9 cellular contexts compared by ENCODE assay signal in genomic region chr1:207672525-207673130, GRCh38. TPM values are rescaled to one million over a fixed set of nuclear protein-coding genes. Genes with fewer than 3 reads are reported as not detected.
DNase-seq lines count a peak whose midpoint lies in the region; ATAC-seq and TF ChIP-seq lines count a peak whose summit lies in the region.
"Had no signal": no experiment of that assay in that cellular context is flagged by ENCODE, and none has a peak within 500 bp of the region (broad histone marks: within the 10 kb centered on the region; RNA-seq: fewer than 3 reads in every experiment).

No MANE protein-coding gene starts in this region.

- DNase-seq in Caco-2, result peak in 1 of 2 experiments; percentile 43
- peak; percentile 8 for DNase-seq in HS-27A (ENCODE audit: low read depth)
- peak; percentile 87 for DNase-seq in NT2/D1 (ENCODE audit: low read depth, low spot score)
- DNase-seq in endodermal cell, result peak; percentile 78
- DNase-seq in osteoblast (ENCODE audit: insufficient read length, low spot score, missing footprints), result no peak
- no peak for DNase-seq in ovary
- no peak for DNase-seq in activated CD4-positive, alpha-beta memory T cell treated with anti-CD3 and anti-CD28 coated beads for 36 hours

- H3K9ac ChIP-seq in NT2/D1 (ENCODE audit: insufficient read length, low read depth) (no peak overlapping the region), endodermal cell (ENCODE audit: extremely low read depth, low read length, poor library complexity, severe bottlenecking) (no peak overlapping the region)

- TF ChIP-seq EP300 in ovary (IDR thresholded peaks at IDR 0.05), result no peak

- CTCF ChIA-PET in Caco-2 (lab: Charles Lee), result interaction anchor here (1.0 to 1.8 kb wide), 2 partner anchors 52 to 93 kb away, joined by 7 to 14 read pairs; no protein-coding TSS in a partner anchor
- CTCF ChIA-PET in activated CD4-positive, alpha-beta memory T cell treated with anti-CD3 and anti-CD28 coated beads for 36 hours (lab: Charles Lee), result interaction anchor here (0.6 kb wide), 1 partner anchor 122 kb away, joined by 3 read pairs; no protein-coding TSS in a partner anchor

- no peak overlapping the region for H3K4me3 Mint-ChIP-seq in Caco-2 (ENCODE audit: unreplicated experiment)
- no peak overlapping the region for H3K4me3 Mint-ChIP-seq in endodermal cell
- H3K4me3 Mint-ChIP-seq in activated CD4-positive, alpha-beta memory T cell treated with anti-CD3 and anti-CD28 coated beads for 36 hours, result no peak overlapping the region

- H3K27me3 ChIP-seq in Caco-2 (replicated peaks; ENCODE audit: control insufficient read depth, insufficient read depth, low read length) (no peaks in the 10 kb centered on the region), NT2/D1 (ENCODE audit: insufficient read depth, insufficient read length) (no peaks in the 10 kb centered on the region), endodermal cell (ENCODE audit: control insufficient read depth, insufficient read depth, low read length, poor library complexity, severe bottlenecking) (peaks cover 31% of the 10 kb centered on the region), osteoblast (ENCODE audit: insufficient read depth, low read length) (peaks cover 29% of the 10 kb centered on the region), ovary (no peaks in the 10 kb centered on the region)

- no peak for TF ChIP-seq POLR2A in ovary (IDR thresholded peaks at IDR 0.05)

- POLR2A ChIA-PET in Caco-2 (lab: Charles Lee), result no interaction called here
- POLR2A ChIA-PET in activated CD4-positive, alpha-beta memory T cell treated with anti-CD3 and anti-CD28 coated beads for 36 hours (lab: Charles Lee), result no interaction called here

- 24 to 33% methylated on average over 3 to 4 of the region's 5 CpGs for WGBS in endodermal cell (ENCODE audit: insufficient coverage in 1 of 2, insufficient read length in 1 of 2), 2 experiments
- 24 to 28% (median 25%) methylated on average over 5 of the region's 5 CpGs for WGBS in ovary, 3 donors

- H3K36me3 ChIP-seq in Caco-2 (ENCODE audit: control insufficient read depth, insufficient read depth, low read length) (no peaks in the 10 kb centered on the region), NT2/D1 (ENCODE audit: insufficient read depth, insufficient read length, low read length) (no peaks in the 10 kb centered on the region), endodermal cell (ENCODE audit: control insufficient read depth, insufficient read depth, low read length) (no peaks in the 10 kb centered on the region), osteoblast (ENCODE audit: insufficient read depth, low read length) (no peaks in the 10 kb centered on the region), ovary (no peaks in the 10 kb centered on the region)

- no peak overlapping the region for H3K4me2 ChIP-seq in osteoblast (ENCODE audit: insufficient read depth, low read length)

- H3K27ac Mint-ChIP-seq in Caco-2 (ENCODE audit: unreplicated experiment) (no peak overlapping the region), endodermal cell (no peak overlapping the region)
- no peak overlapping the region for H3K27ac Mint-ChIP-seq in activated CD4-positive, alpha-beta memory T cell treated with anti-CD3 and anti-CD28 coated beads for 36 hours

- H3K9me3 Mint-ChIP-seq in Caco-2 (ENCODE audit: unreplicated experiment), result no peaks in the 10 kb centered on the region
- H3K9me3 Mint-ChIP-seq in endodermal cell, result peaks cover 16% of the 10 kb centered on the region
- H3K9me3 Mint-ChIP-seq in activated CD4-positive, alpha-beta memory T cell treated with anti-CD3 and anti-CD28 coated beads for 36 hours, result no peaks in the 10 kb centered on the region

- H3K4me1 Mint-ChIP-seq in Caco-2 (ENCODE audit: low read depth, unreplicated experiment) (no peaks in the 10 kb centered on the region), endodermal cell (peaks cover 4% of the 10 kb centered on the region)
- H3K4me1 Mint-ChIP-seq in activated CD4-positive, alpha-beta memory T cell treated with anti-CD3 and anti-CD28 coated beads for 36 hours (ENCODE audit: low read depth), result peaks cover 2% of the 10 kb centered on the region

- H2AFZ ChIP-seq in osteoblast (ENCODE audit: low read length), result no peak overlapping the region

- ATAC-seq in GM21717 (IDR thresholded peaks at IDR 0.05; ENCODE audit: unreplicated experiment), result no peak

- H3K4me3 ChIP-seq in Caco-2 (ENCODE audit: low read depth, low read length), result no peak overlapping the region
- no peak overlapping the region for H3K4me3 ChIP-seq in NT2/D1 (ENCODE audit: insufficient read length, low read depth)
- no peak overlapping the region for H3K4me3 ChIP-seq in endodermal cell (ENCODE audit: low read length)
- H3K4me3 ChIP-seq in osteoblast (ENCODE audit: insufficient read depth, low read length), result no peak overlapping the region
- no peak overlapping the region for H3K4me3 ChIP-seq in ovary

- H3K27me3 Mint-ChIP-seq in Caco-2 (ENCODE audit: insufficient read depth, unreplicated experiment) (no peaks in the 10 kb centered on the region), endodermal cell (ENCODE audit: insufficient read depth) (peaks cover 28% of the 10 kb centered on the region)
- peaks cover 49% of the 10 kb centered on the region for H3K27me3 Mint-ChIP-seq in activated CD4-positive, alpha-beta memory T cell treated with anti-CD3 and anti-CD28 coated beads for 36 hours

- H3K4me1 ChIP-seq in Caco-2 (no peaks in the 10 kb centered on the region), NT2/D1 (ENCODE audit: insufficient read depth, insufficient read length) (no peaks in the 10 kb centered on the region), endodermal cell (ENCODE audit: control insufficient read depth, insufficient read depth, low read length) (no peaks in the 10 kb centered on the region), osteoblast (ENCODE audit: insufficient read depth, low read length) (no peaks in the 10 kb centered on the region), ovary (ENCODE audit: insufficient read depth) (peaks cover 3% of the 10 kb centered on the region)

- TF ChIP-seq CTCF in Caco-2 (IDR thresholded peaks at IDR 0.05; ENCODE audit: insufficient read depth in 1 of 2, low read depth in 1 of 2, low read length in 1 of 2, severe bottlenecking in 1 of 2, unreplicated experiment in 1 of 2) (peak; percentile 43 to 62), endodermal cell (conservative IDR thresholded peaks at IDR 0.05) (peak; percentile 89), osteoblast (IDR thresholded peaks at IDR 0.05; ENCODE audit: extremely low read depth, low read depth, low read length) (peak; percentile 49), ovary (IDR thresholded peaks at IDR 0.05) (no peak)

- H3K36me3 Mint-ChIP-seq in Caco-2 (ENCODE audit: insufficient read depth, unreplicated experiment), result no peaks in the 10 kb centered on the region
- peaks cover 2% of the 10 kb centered on the region for H3K36me3 Mint-ChIP-seq in endodermal cell (ENCODE audit: low read depth)
- H3K36me3 Mint-ChIP-seq in activated CD4-positive, alpha-beta memory T cell treated with anti-CD3 and anti-CD28 coated beads for 36 hours, result no peaks in the 10 kb centered on the region

- H3K9me3 ChIP-seq in Caco-2 (no peaks in the 10 kb centered on the region), NT2/D1 (ENCODE audit: insufficient read depth, low read length) (no peaks in the 10 kb centered on the region), endodermal cell (ENCODE audit: control insufficient read depth, low read length) (no peaks in the 10 kb centered on the region), osteoblast (ENCODE audit: low read depth, low read length) (no peaks in the 10 kb centered on the region), ovary (no peaks in the 10 kb centered on the region)

- no TSS peak for BruUV-seq in Caco-2 (replicated peaks; lab: Mats Ljungman, UMichigan)

- H4K20me1 ChIP-seq in osteoblast (ENCODE audit: insufficient read depth, low read length), result no peaks in the 10 kb centered on the region

- no peaks in the 10 kb centered on the region for H3K79me2 ChIP-seq in osteoblast (ENCODE audit: insufficient read depth, low read length)

- H3K27ac ChIP-seq in endodermal cell (ENCODE audit: low read depth, low read length), result no peak overlapping the region
- no peak overlapping the region for H3K27ac ChIP-seq in osteoblast (ENCODE audit: low read depth, low read length)
- H3K27ac ChIP-seq in ovary, result no peak overlapping the region

- intact Hi-C loops in Caco-2 (cut with micrococcal nuclease; ENCODE audit: unreplicated experiment) (no loop called here), ovary (cut with DNase I) (no loop called here)
- intact Hi-C loops in activated CD4-positive, alpha-beta memory T cell treated with anti-CD3 and anti-CD28 coated beads for 36 hours (cut with micrococcal nuclease), result no loop called here

RNA-seq across cellular contexts. Expression of gene CR1L, which starts 27.7 kb away (rescaled TPM):
- total RNA-seq in Caco-2 (2022) (not detected in 2 replicates), endodermal cell (1 to 10 TPM in 1 of 2 donors, not detected in 1; 1.9 TPM), osteoblast (not detected in 2 replicates), ovary (under 1 TPM in 1 of 7 donors, not detected in 6; 0.92 TPM)
- polyA plus RNA-seq in endodermal cell (2013, experiment 1 of 2), result 0.25 TPM
- not detected for polyA plus RNA-seq in endodermal cell (2013, experiment 2 of 2)
- not detected for polyA plus RNA-seq in ovary
- total RNA-seq in activated CD4-positive, alpha-beta memory T cell treated with anti-CD3 and anti-CD28 coated beads for 36 hours, result not detected
- polyA plus RNA-seq: urinary bladder had no signal

Comparison
In these comparisons a context has a peak if more than half of its experiments do, and no peak if none do; other contexts are left out.
1. DNase-seq: peak in HS-27A (single experiment), NT2/D1 (single experiment) and endodermal cell (single experiment); none in osteoblast (single experiment), ovary (0 of 5) and activated CD4-positive, alpha-beta memory T cell treated with anti-CD3 and anti-CD28 coated beads for 36 hours (single experiment).
2. CTCF ChIP-seq: peak in Caco-2 (2 of 2), endodermal cell (single experiment) and osteoblast (single experiment); none in ovary (0 of 3).